Comparison of ENCODE assay signal across 9 cellular contexts in genomic region chr15:99306694-99307338, GRCh38. TPM values are rescaled to one million over a fixed set of nuclear protein-coding genes. Genes with fewer than 3 reads are reported as not detected.
DNase-seq lines count a peak whose midpoint lies in the region; ATAC-seq, FAIRE-seq and TF ChIP-seq lines count a peak whose summit lies in the region.
"Had no signal": no experiment of that assay in that cellular context is flagged by ENCODE, and none has a peak within 500 bp of the region (broad histone marks: within the 10 kb centered on the region; RNA-seq: fewer than 3 reads in every experiment).

No MANE protein-coding gene starts in this region.

- H3K27ac ChIP-seq in keratinocyte (ENCODE audit: control insufficient read depth, insufficient read depth, low read length): peak overlapping the region; percentile 15
- peak overlapping the region; percentile 85 to 92 for H3K27ac ChIP-seq in thoracic aorta

- TF ChIP-seq CTCF in keratinocyte (optimal IDR thresholded peaks at IDR 0.05 in 1 of 3, IDR thresholded peaks at IDR 0.05 in 1 of 3, conservative IDR thresholded peaks at IDR 0.05 in 1 of 3; ENCODE audit: extremely low read depth in 1 of 3, insufficient read depth in 2 of 3, low read length in 3 of 3) (no peak), thoracic aorta (IDR thresholded peaks at IDR 0.05) (no peak)

- DNase-seq in NCI-H2029 (lab: John Stamatoyannopoulos, UW) (peak; percentile 42), adipocyte (ENCODE audit: low read depth) (peak; percentile 13), keratinocyte (ENCODE audit: low read depth, low spot score) (no peak), thoracic aorta (ENCODE audit: low spot score) (no peak), COLO829 (ENCODE audit: low spot score) (no peak), frontal cortex (ENCODE audit: low spot score in 2 of 2) (no peak)
- DNase-seq: activated CD8-positive, alpha-beta memory T cell treated with anti-CD3 and anti-CD28 coated beads for 24 hours had no signal

- ATAC-seq in thoracic aorta (ENCODE audit: insufficient number of reproducible peaks, low FRiP score, low read depth): no peak
- no peak for ATAC-seq in GM19351 (IDR thresholded peaks at IDR 0.05; ENCODE audit: unreplicated experiment)
- ATAC-seq: GM12878 had no signal

- dilution Hi-C loops in keratinocyte (cut with MboI; ENCODE audit: extremely low pct_ligation_motif_present, low sequenced_read_pairs): no loop called here

- no peaks in the 10 kb centered on the region for H3K79me2 ChIP-seq in keratinocyte (ENCODE audit: control insufficient read depth, insufficient read depth, low read length)

- peak overlapping the region; percentile 96 for H2AFZ ChIP-seq in keratinocyte (ENCODE audit: control insufficient read depth, low read length)

- no peaks in the 10 kb centered on the region for H4K20me1 ChIP-seq in keratinocyte (ENCODE audit: control insufficient read depth, extremely low read depth, insufficient read depth, low read length)

- no peaks in the 10 kb centered on the region for H3K36me3 ChIP-seq in adipocyte (ENCODE audit: control insufficient read depth, insufficient read depth, low read length, severe bottlenecking)
- no peaks in the 10 kb centered on the region for H3K36me3 ChIP-seq in keratinocyte (ENCODE audit: control insufficient read depth in 2 of 2, extremely low read depth in 1 of 2, insufficient read depth in 2 of 2, low read length in 2 of 2)
- no peaks in the 10 kb centered on the region for H3K36me3 ChIP-seq in thoracic aorta

- H3K9me1 ChIP-seq in keratinocyte (ENCODE audit: control insufficient read depth, extremely low read depth, insufficient read depth, low read length): no peaks in the 10 kb centered on the region

- FAIRE-seq in keratinocyte (lab: Jason Lieb, UNC) (peak; percentile 74), frontal cortex (lab: Jason Lieb, UNC) (no peak)
- FAIRE-seq: GM12878 had no signal

- H3K9ac ChIP-seq in adipocyte (ENCODE audit: low read length) (no peak overlapping the region), keratinocyte (ENCODE audit: control insufficient read depth, extremely low read depth, insufficient read depth, low read length) (peak overlapping the region; percentile 15)

- no peaks in the 10 kb centered on the region for H3K27me3 ChIP-seq in adipocyte (replicated peaks; ENCODE audit: control insufficient read depth, insufficient read depth, low read length)
- no peaks in the 10 kb centered on the region for H3K27me3 ChIP-seq in keratinocyte (ENCODE audit: control insufficient read depth, extremely low read depth, insufficient read depth, low read length)
- no peaks in the 10 kb centered on the region for H3K27me3 ChIP-seq in thoracic aorta (replicated peaks; ENCODE audit: insufficient read depth)

- H3K4me2 ChIP-seq in keratinocyte (ENCODE audit: control insufficient read depth, extremely low read depth, insufficient read depth, low read depth, low read length): peak overlapping the region; percentile 83

- H3K4me3 ChIP-seq in adipocyte (ENCODE audit: low read length) (peak overlapping the region; percentile 55), keratinocyte (ENCODE audit: control insufficient read depth in 2 of 3, extremely low read depth in 1 of 3, insufficient read depth in 2 of 3, low read depth in 1 of 3, low read length in 3 of 3) (peak overlapping the region in 1 of 3 experiments; percentile 29), thoracic aorta (peak overlapping the region; percentile 54)
- H3K4me3 ChIP-seq: GM12878 had no signal

- no peaks in the 10 kb centered on the region for H3K9me3 ChIP-seq in adipocyte (ENCODE audit: control insufficient read depth, low read length)
- no peaks in the 10 kb centered on the region for H3K9me3 ChIP-seq in keratinocyte (ENCODE audit: control insufficient read depth, low read depth, low read length)
- no peaks in the 10 kb centered on the region for H3K9me3 ChIP-seq in thoracic aorta

- H3K4me1 ChIP-seq in adipocyte (ENCODE audit: control insufficient read depth, insufficient read depth, low read length): peaks cover 23% of the 10 kb centered on the region
- peaks cover 15% of the 10 kb centered on the region for H3K4me1 ChIP-seq in keratinocyte (ENCODE audit: control insufficient read depth, extremely low read depth, insufficient read depth, low read length)
- peaks cover 20 to 51% of the 10 kb centered on the region in 2 donors for H3K4me1 ChIP-seq in thoracic aorta (ENCODE audit: control insufficient read depth in 1 of 2, low read depth in 2 of 2)

RNA-seq across cellular contexts. Expression of gene LRRC28, which starts 55.5 kb away (rescaled TPM):
- polyA plus RNA-seq in keratinocyte: 19.2 to 25.1 TPM (median 23.3 TPM) in 3 replicates
- polyA plus RNA-seq in keratinocyte (2011; ENCODE audit: low read depth): 4.9 TPM
- polyA plus RNA-seq in keratinocyte (2011; cell fraction: cytosol; rRNA removed): 19.6 and 29.9 TPM in 2 replicates
- polyA plus RNA-seq in keratinocyte (2011; cell fraction: nucleus; rRNA removed): 8.9 and 11.7 TPM in 2 replicates
- polyA plus RNA-seq in keratinocyte (2012; ENCODE audit: low replicate concordance): 11.8 and 12.7 TPM in 2 replicates
- polyA minus RNA-seq in keratinocyte: 12.8 to 32.5 TPM (median 26.1 TPM) in 3 replicates
- 13.6 TPM for polyA minus RNA-seq in keratinocyte (2011; cell fraction: cytosol; rRNA and poly(A)+ RNA removed)
- 14.0 and 26.8 TPM in 2 replicates for polyA minus RNA-seq in keratinocyte (2011; cell fraction: nucleus; rRNA and poly(A)+ RNA removed)
- total RNA-seq in thoracic aorta (10 to 100 TPM; 30.1 to 35.3 TPM), frontal cortex (24.9 TPM)

RNA-seq across cellular contexts. Expression of gene TTC23, which starts 57.4 kb away (rescaled TPM):
- polyA plus RNA-seq in keratinocyte: 3.4 to 6.7 TPM (median 5.0 TPM) in 3 replicates
- 9.5 TPM for polyA plus RNA-seq in keratinocyte (2011; ENCODE audit: low read depth)
- 6.4 and 7.2 TPM in 2 replicates for polyA plus RNA-seq in keratinocyte (2011; cell fraction: cytosol; rRNA removed)
- polyA plus RNA-seq in keratinocyte (2011; cell fraction: nucleus; rRNA removed): 10.9 and 12.8 TPM in 2 replicates
- polyA plus RNA-seq in keratinocyte (2012; ENCODE audit: low replicate concordance): 10.5 and 11.3 TPM in 2 replicates
- polyA minus RNA-seq in keratinocyte: 7.6 to 10.3 TPM (median 9.2 TPM) in 3 replicates
- 6.3 TPM for polyA minus RNA-seq in keratinocyte (2011; cell fraction: cytosol; rRNA and poly(A)+ RNA removed)
- polyA minus RNA-seq in keratinocyte (2011; cell fraction: nucleus; rRNA and poly(A)+ RNA removed): 7.5 and 18.8 TPM in 2 replicates
- 10 to 100 TPM; 14.2 to 32.8 TPM for total RNA-seq in thoracic aorta
- total RNA-seq in frontal cortex: 5.3 TPM

Comparison
In these comparisons a context has a peak if more than half of its experiments do, and no peak if none do; other contexts are left out.
1. DNase-seq: peak in NCI-H2029 (single experiment) and adipocyte (single experiment); none in keratinocyte (single experiment), thoracic aorta (single experiment), COLO829 (single experiment) and frontal cortex (0 of 2).